In genomic region chr1:217106231-217106630, GRCh38 we compare ENCODE assay signal across 20 cellular contexts.
DNase-seq lines count a peak whose midpoint lies in the region; ATAC-seq and TF ChIP-seq lines count a peak whose summit lies in the region.
"Had no signal": no experiment of that assay in that cellular context is flagged by ENCODE, and none has a peak within 500 bp of the region (broad histone marks: within the 10 kb centered on the region; RNA-seq: fewer than 3 reads in every experiment).

No MANE protein-coding gene starts in this region.

- no peak for TF ChIP-seq CTCF in 22Rv1 (IDR thresholded peaks at IDR 0.05)
- no peak for TF ChIP-seq CTCF in astrocyte of the spinal cord (IDR thresholded peaks at IDR 0.05; ENCODE audit: low read depth, low read length)
- no peak for TF ChIP-seq CTCF in stomach (IDR thresholded peaks at IDR 0.05)

- no peak overlapping the region for H3K4me3 ChIP-seq in astrocyte of the spinal cord (ENCODE audit: low read depth, low read length)
- no peak overlapping the region for H3K4me3 ChIP-seq in SJCRH30
- H3K4me3 ChIP-seq in stomach, result no peak overlapping the region
- H3K4me3 ChIP-seq: right lobe of liver, transverse colon had no signal

- H3K9me3 ChIP-seq in SJCRH30 (replicated peaks) (no peaks in the 10 kb centered on the region; the same call in 1 of the 2 replicates), stomach (no peaks in the 10 kb centered on the region)
- H3K9me3 ChIP-seq: right lobe of liver, transverse colon had no signal

- no peak for TF ChIP-seq EP300 in stomach (IDR thresholded peaks at IDR 0.05)

- intact Hi-C loops in stomach (cut with DNase I; ENCODE audit: low total_unique reads), result no loop called here

- peak overlapping the region; percentile 62 for H3K27ac ChIP-seq in 22Rv1
- H3K27ac ChIP-seq in SJCRH30, result no peak overlapping the region
- H3K27ac ChIP-seq in stomach, result no peak overlapping the region
- H3K27ac ChIP-seq: right lobe of liver, transverse colon had no signal

- in situ Hi-C loops in astrocyte of the spinal cord (cut with HindIII; ENCODE audit: low sequenced_read_pairs), result no loop called here

- H3K4me1 ChIP-seq in SJCRH30, result no peaks in the 10 kb centered on the region
- no peaks in the 10 kb centered on the region for H3K4me1 ChIP-seq in stomach
- H3K4me1 ChIP-seq: right lobe of liver, transverse colon had no signal

- WGBS in stomach, 5 donors, result 52 to 72% (median 55%) methylated on average over 5 of the region's 5 CpGs

- no peaks in the 10 kb centered on the region for H3K36me3 ChIP-seq in SJCRH30
- no peaks in the 10 kb centered on the region for H3K36me3 ChIP-seq in stomach
- H3K36me3 ChIP-seq: right lobe of liver, transverse colon had no signal

- H3K27me3 ChIP-seq in SJCRH30, result no peaks in the 10 kb centered on the region
- no peaks in the 10 kb centered on the region for H3K27me3 ChIP-seq in stomach
- H3K27me3 ChIP-seq: right lobe of liver, transverse colon had no signal

- DNase-seq in HK-2 (ENCODE audit: unreplicated experiment) (peak; percentile 16), astrocyte of the spinal cord (ENCODE audit: low read depth, low spot score) (peak; percentile 22), kidney tubule cell (ENCODE audit: low spot score) (peak; percentile 71), NCI-H187 treated with DMSO at 0.1 percent for 48 hours (lab: John Stamatoyannopoulos, UW) (no peak), SJCRH30 (no peak), stomach (no peak)
- DNase-seq: activated gamma-delta T cell; activated T-cell treated with anti-CD3 and anti-CD28 coated beads, Interleukin-2, amount 50 U/mL, for 1 hour; effector CD8-positive, alpha-beta T cell; EL; NCI-H1436; NCI-H2107; NCI-H510A; posterior cingulate gyrus; right lobe of liver; SIG-M5; stimulated activated naive CD8-positive, alpha-beta T cell treated with anti-CD3 and anti-CD28 coated beads, Interleukin-15, amount 100 ng/mL, for 72 hours; transverse colon had no signal

- no peak for TF ChIP-seq POLR2A in stomach (IDR thresholded peaks at IDR 0.05)

- ATAC-seq in GM18498 (IDR thresholded peaks at IDR 0.05; ENCODE audit: unreplicated experiment), result no peak
- ATAC-seq: right lobe of liver; stimulated activated naive CD8-positive, alpha-beta T cell treated with anti-CD3 and anti-CD28 coated beads, Interleukin-15, amount 100 ng/mL, for 72 hours had no signal

Comparison
In these comparisons a context has a peak if more than half of its experiments do, and no peak if none do; other contexts are left out.
1. DNase-seq: peak in HK-2 (single experiment), astrocyte of the spinal cord (single experiment) and kidney tubule cell (single experiment); none in NCI-H187 treated with DMSO at 0.1 percent for 48 hours (single experiment), SJCRH30 (0 of 2) and stomach (single experiment).